In the genomic region with DNA sequence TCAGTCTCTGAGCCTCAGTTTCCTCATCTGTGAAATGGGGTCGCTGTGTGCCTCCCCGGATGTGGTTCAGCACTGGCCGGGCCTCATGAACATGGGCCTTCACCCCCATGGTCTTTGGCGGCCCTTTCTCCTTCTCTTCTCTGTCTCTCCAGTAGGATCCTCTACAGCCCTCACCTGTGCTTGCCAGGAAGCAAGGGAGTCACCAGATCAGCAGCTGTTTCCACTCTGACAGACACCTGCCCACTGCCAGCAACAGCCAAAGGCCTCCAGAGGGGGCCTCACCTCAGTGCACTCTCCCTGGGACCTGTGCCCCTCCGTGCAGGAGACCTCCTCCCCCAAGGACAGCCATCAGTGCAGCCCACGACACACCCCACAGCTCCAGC, we compare ENCODE assay signal across 11 cellular contexts.
DNase-seq lines count a peak whose midpoint lies in the region; ATAC-seq and TF ChIP-seq lines count a peak whose summit lies in the region.
"Had no signal": no experiment of that assay in that cellular context is flagged by ENCODE, and none has a peak within 500 bp of the region (broad histone marks: within the 10 kb centered on the region; RNA-seq: fewer than 3 reads in every experiment).

No MANE protein-coding gene starts in this region.

- no peak for ATAC-seq in activated naive CD8-positive, alpha-beta T cell treated with anti-CD3 and anti-CD28 coated beads, Interleukin-2, amount 50 U/mL, for 24 hours
- no peak for ATAC-seq in central memory CD8-positive, alpha-beta T cell (replicated peaks; ENCODE audit: extremely low read depth, poor library complexity, severe bottlenecking)
- ATAC-seq: gastrocnemius medialis, Panc1 had no signal

- no peaks in the 10 kb centered on the region for H3K9me3 ChIP-seq in prostate gland
- H3K9me3 ChIP-seq: BE2C, gastrocnemius medialis had no signal

- TF ChIP-seq CTCF in type B pancreatic cell (conservative IDR thresholded peaks at IDR 0.05) (no peak), prostate gland (IDR thresholded peaks at IDR 0.05) (no peak), progenitor cell of endocrine pancreas (IDR thresholded peaks at IDR 0.05; ENCODE audit: unreplicated experiment) (no peak)

- no peak overlapping the region for H3K4me3 ChIP-seq in prostate gland
- H3K4me3 ChIP-seq: gastrocnemius medialis had no signal

- H3K27me3 Mint-ChIP-seq in activated naive CD8-positive, alpha-beta T cell, result no peaks in the 10 kb centered on the region
- H3K27me3 Mint-ChIP-seq in activated naive CD8-positive, alpha-beta T cell treated with anti-CD3 and anti-CD28 coated beads, Interleukin-2, amount 50 U/mL, for 24 hours, result no peaks in the 10 kb centered on the region
- no peaks in the 10 kb centered on the region for H3K27me3 Mint-ChIP-seq in central memory CD8-positive, alpha-beta T cell
- H3K27me3 Mint-ChIP-seq in type B pancreatic cell, result peaks cover 50% of the 10 kb centered on the region
- H3K27me3 Mint-ChIP-seq in progenitor cell of endocrine pancreas, result peaks cover 51% of the 10 kb centered on the region

- H3K36me3 ChIP-seq in prostate gland, result no peaks in the 10 kb centered on the region
- H3K36me3 ChIP-seq: BE2C, gastrocnemius medialis had no signal

- no peak for DNase-seq in activated naive CD8-positive, alpha-beta T cell treated with anti-CD3 and anti-CD28 coated beads, Interleukin-2, amount 50 U/mL, for 24 hours
- DNase-seq in NCI-H1417 (lab: John Stamatoyannopoulos, UW) (peak in 2 of 3 experiments; percentile 85 to 92), type B pancreatic cell (ENCODE audit: extremely low spot score, unreplicated experiment) (peak; percentile 51), NCI-H345 treated with DMSO at 0.1 percent for 48 hours (lab: John Stamatoyannopoulos, UW; ENCODE audit: unreplicated experiment) (no peak), prostate gland (ENCODE audit: low spot score) (no peak), progenitor cell of endocrine pancreas (ENCODE audit: low spot score, unreplicated experiment) (no peak)
- no peak for DNase-seq in central memory CD8-positive, alpha-beta T cell (ENCODE audit: low spot score in 2 of 2)
- DNase-seq: BE2C, gastrocnemius medialis had no signal

- peaks cover 45% of the 10 kb centered on the region for H3K4me1 Mint-ChIP-seq in activated naive CD8-positive, alpha-beta T cell (ENCODE audit: low read depth)
- H3K4me1 Mint-ChIP-seq in activated naive CD8-positive, alpha-beta T cell treated with anti-CD3 and anti-CD28 coated beads, Interleukin-2, amount 50 U/mL, for 24 hours, result peaks cover 33% of the 10 kb centered on the region
- peaks cover 38% of the 10 kb centered on the region for H3K4me1 Mint-ChIP-seq in central memory CD8-positive, alpha-beta T cell
- H3K4me1 Mint-ChIP-seq in type B pancreatic cell (ENCODE audit: unreplicated experiment), result peaks cover 5% of the 10 kb centered on the region
- H3K4me1 Mint-ChIP-seq in progenitor cell of endocrine pancreas (ENCODE audit: low read depth), result peaks cover 6% of the 10 kb centered on the region

- no peak for TF ChIP-seq POLR2A in prostate gland (IDR thresholded peaks at IDR 0.05)

- peak overlapping the region; percentile 76 for H3K27ac Mint-ChIP-seq in activated naive CD8-positive, alpha-beta T cell
- H3K27ac Mint-ChIP-seq in activated naive CD8-positive, alpha-beta T cell treated with anti-CD3 and anti-CD28 coated beads, Interleukin-2, amount 50 U/mL, for 24 hours, result no peak overlapping the region
- H3K27ac Mint-ChIP-seq in central memory CD8-positive, alpha-beta T cell (ENCODE audit: low read depth), result peak overlapping the region; percentile 98
- H3K27ac Mint-ChIP-seq in type B pancreatic cell, result no peak overlapping the region
- no peak overlapping the region for H3K27ac Mint-ChIP-seq in progenitor cell of endocrine pancreas

- intact Hi-C loops in prostate gland (cut with DNase I), result no loop called here

- H3K4me3 Mint-ChIP-seq in activated naive CD8-positive, alpha-beta T cell, result peak overlapping the region; percentile 48
- no peak overlapping the region for H3K4me3 Mint-ChIP-seq in activated naive CD8-positive, alpha-beta T cell treated with anti-CD3 and anti-CD28 coated beads, Interleukin-2, amount 50 U/mL, for 24 hours
- peak overlapping the region; percentile 74 for H3K4me3 Mint-ChIP-seq in central memory CD8-positive, alpha-beta T cell
- H3K4me3 Mint-ChIP-seq in type B pancreatic cell (no peak overlapping the region), progenitor cell of endocrine pancreas (ENCODE audit: low read depth) (no peak overlapping the region)

- no peaks in the 10 kb centered on the region for H3K4me1 ChIP-seq in prostate gland (replicated peaks)
- H3K4me1 ChIP-seq: BE2C, gastrocnemius medialis had no signal

- WGBS in prostate gland, result 91% methylated on average over 6 of the region's 6 CpGs

- no peaks in the 10 kb centered on the region for H3K36me3 Mint-ChIP-seq in activated naive CD8-positive, alpha-beta T cell
- no peaks in the 10 kb centered on the region for H3K36me3 Mint-ChIP-seq in activated naive CD8-positive, alpha-beta T cell treated with anti-CD3 and anti-CD28 coated beads, Interleukin-2, amount 50 U/mL, for 24 hours (ENCODE audit: low read depth)
- H3K36me3 Mint-ChIP-seq in central memory CD8-positive, alpha-beta T cell (ENCODE audit: insufficient read depth), result peaks cover 6% of the 10 kb centered on the region
- no peaks in the 10 kb centered on the region for H3K36me3 Mint-ChIP-seq in type B pancreatic cell
- H3K36me3 Mint-ChIP-seq in progenitor cell of endocrine pancreas (ENCODE audit: insufficient read depth), result no peaks in the 10 kb centered on the region

- H3K27me3 ChIP-seq in prostate gland (replicated peaks; ENCODE audit: insufficient read depth), result no peaks in the 10 kb centered on the region
- H3K27me3 ChIP-seq: BE2C had no signal

- H3K9me3 Mint-ChIP-seq in activated naive CD8-positive, alpha-beta T cell (ENCODE audit: low read depth), result no peaks in the 10 kb centered on the region
- no peaks in the 10 kb centered on the region for H3K9me3 Mint-ChIP-seq in activated naive CD8-positive, alpha-beta T cell treated with anti-CD3 and anti-CD28 coated beads, Interleukin-2, amount 50 U/mL, for 24 hours
- no peaks in the 10 kb centered on the region for H3K9me3 Mint-ChIP-seq in central memory CD8-positive, alpha-beta T cell
- H3K9me3 Mint-ChIP-seq in type B pancreatic cell (no peaks in the 10 kb centered on the region), progenitor cell of endocrine pancreas (ENCODE audit: low read depth) (no peaks in the 10 kb centered on the region)

- H3K27ac ChIP-seq in prostate gland, result no peak overlapping the region
- H3K27ac ChIP-seq: gastrocnemius medialis had no signal

Comparison
In these comparisons a context has a peak if more than half of its experiments do, and no peak if none do; other contexts are left out.
1. H3K27ac Mint-ChIP-seq: peak in activated naive CD8-positive, alpha-beta T cell (single experiment) and central memory CD8-positive, alpha-beta T cell (single experiment); none in activated naive CD8-positive, alpha-beta T cell treated with anti-CD3 and anti-CD28 coated beads, Interleukin-2, amount 50 U/mL, for 24 hours (single experiment), type B pancreatic cell (single experiment) and progenitor cell of endocrine pancreas (single experiment).
2. H3K4me3 Mint-ChIP-seq: peak in activated naive CD8-positive, alpha-beta T cell (single experiment) and central memory CD8-positive, alpha-beta T cell (single experiment); none in activated naive CD8-positive, alpha-beta T cell treated with anti-CD3 and anti-CD28 coated beads, Interleukin-2, amount 50 U/mL, for 24 hours (single experiment), type B pancreatic cell (single experiment) and progenitor cell of endocrine pancreas (single experiment).
3. DNase-seq: peak in NCI-H1417 (2 of 3) and type B pancreatic cell (single experiment); none in activated naive CD8-positive, alpha-beta T cell treated with anti-CD3 and anti-CD28 coated beads, Interleukin-2, amount 50 U/mL, for 24 hours (single experiment), central memory CD8-positive, alpha-beta T cell (0 of 2), NCI-H345 treated with DMSO at 0.1 percent for 48 hours (single experiment), prostate gland (single experiment) and progenitor cell of endocrine pancreas (single experiment).